In genomic region chr16:7284780-7285179, GRCh38 we compare ENCODE assay signal across 37 cellular contexts. TPM values are rescaled to one million over a fixed set of nuclear protein-coding genes. Genes with fewer than 3 reads are reported as not detected.
"Had no signal": no experiment of that assay in that cellular context is flagged by ENCODE, and none has a peak within 500 bp of the region (broad histone marks: within the 10 kb centered on the region; RNA-seq: fewer than 3 reads in every experiment).

No MANE protein-coding gene starts in this region.

- H3K36me3 ChIP-seq: adrenal gland, ascending aorta, brain microvascular endothelial cell, breast epithelium, cardiac muscle cell had no signal

- H3K27ac Mint-ChIP-seq: activated naive CD4-positive, alpha-beta T cell treated with anti-CD3 and anti-CD28 coated beads for 36 hours; activated naive CD4-positive, alpha-beta T cell treated with anti-CD3 and anti-CD28 coated beads, Interleukin-2, amount 10 ng/mL, durations not matched to agents 7 days and 5 days; activated naive CD4-positive, alpha-beta T cell treated with anti-CD3 and anti-CD28 coated beads, Interleukin-2, amount 50 U/mL, for 24 hours; activated naive CD4-positive, alpha-beta T cell treated with anti-CD3 and anti-CD28 coated beads, Interleukin-2, amount 50 U/mL, for 72 hours; activated naive CD8-positive, alpha-beta T cell; activated naive CD8-positive, alpha-beta T cell treated with anti-CD3 and anti-CD28 coated beads for 36 hours; activated naive CD8-positive, alpha-beta T cell treated with anti-CD3 and anti-CD28 coated beads, Interleukin-2, amount 10 ng/mL, durations not matched to agents 7 days and 5 days; activated naive CD8-positive, alpha-beta T cell treated with anti-CD3 and anti-CD28 coated beads, Interleukin-2, amount 50 U/mL, for 24 hours; activated T-cell treated with anti-CD3 and anti-CD28 coated beads, Interleukin-2, amount 50 U/mL, for 24 hours; activated T-cell treated with anti-CD3 and anti-CD28 coated beads, Interleukin-2, amount 50 U/mL, for 72 hours; activated T-helper 1 cell treated with anti-CD3 and anti-CD28 coated beads, Interleukin-12 subunit alpha, Interleukin-12 subunit beta, Interleukin-2, Interleukin-4 antibody, amounts not matched to agents 30 ng/mL and 10 ng/mL and 1 ng/mL, durations not matched to agents 14 hours and 24 hours and 36 hours; activated T-helper 17 cell treated with anti-CD3 and anti-CD28 coated beads, Interleukin-2, amount 50 U/mL, for 72 hours; activated T-helper 2 cell treated with anti-CD3 and anti-CD28 coated beads, Interferon-gamma antibody, Interleukin-2, Interleukin-4, amounts not matched to agents 10 μg/mL and 5 μg/mL and 100 μg/mL, durations not matched to agents 14 hours and 24 hours and 36 hours; brain had no signal

- H3K4me1 ChIP-seq: adrenal gland, ascending aorta, body of pancreas, breast epithelium had no signal

- H3K36me3 Mint-ChIP-seq: activated naive CD4-positive, alpha-beta T cell treated with anti-CD3 and anti-CD28 coated beads, Interleukin-2, amount 10 ng/mL, durations not matched to agents 7 days and 5 days; activated naive CD4-positive, alpha-beta T cell treated with anti-CD3 and anti-CD28 coated beads, Interleukin-2, amount 50 U/mL, for 24 hours; activated naive CD8-positive, alpha-beta T cell; activated naive CD8-positive, alpha-beta T cell treated with anti-CD3 and anti-CD28 coated beads for 36 hours; activated naive CD8-positive, alpha-beta T cell treated with anti-CD3 and anti-CD28 coated beads, Interleukin-2, amount 10 ng/mL, durations not matched to agents 7 days and 5 days; brain had no signal

- H3K27me3 Mint-ChIP-seq: activated naive CD4-positive, alpha-beta T cell treated with anti-CD3 and anti-CD28 coated beads, Interleukin-2, amount 10 ng/mL, durations not matched to agents 7 days and 5 days; activated naive CD4-positive, alpha-beta T cell treated with anti-CD3 and anti-CD28 coated beads, Interleukin-2, amount 50 U/mL, for 24 hours; activated naive CD8-positive, alpha-beta T cell; activated naive CD8-positive, alpha-beta T cell treated with anti-CD3 and anti-CD28 coated beads for 36 hours; activated naive CD8-positive, alpha-beta T cell treated with anti-CD3 and anti-CD28 coated beads, Interleukin-2, amount 10 ng/mL, durations not matched to agents 7 days and 5 days; activated naive CD8-positive, alpha-beta T cell treated with anti-CD3 and anti-CD28 coated beads, Interleukin-2, amount 50 U/mL, for 24 hours; activated T-cell treated with anti-CD3 and anti-CD28 coated beads, Interleukin-2, amount 50 U/mL, for 24 hours; activated T-helper 17 cell treated with anti-CD3 and anti-CD28 coated beads, Interleukin-2, amount 50 U/mL, for 72 hours; central memory CD8-positive, alpha-beta T cell had no signal

- H3K4me3 Mint-ChIP-seq: activated naive CD4-positive, alpha-beta T cell treated with anti-CD3 and anti-CD28 coated beads for 36 hours; activated naive CD4-positive, alpha-beta T cell treated with anti-CD3 and anti-CD28 coated beads, Interleukin-2, amount 10 ng/mL, durations not matched to agents 7 days and 5 days; activated naive CD4-positive, alpha-beta T cell treated with anti-CD3 and anti-CD28 coated beads, Interleukin-2, amount 50 U/mL, for 24 hours; activated naive CD8-positive, alpha-beta T cell; activated naive CD8-positive, alpha-beta T cell treated with anti-CD3 and anti-CD28 coated beads for 36 hours; activated naive CD8-positive, alpha-beta T cell treated with anti-CD3 and anti-CD28 coated beads, Interleukin-2, amount 10 ng/mL, durations not matched to agents 7 days and 5 days; activated naive CD8-positive, alpha-beta T cell treated with anti-CD3 and anti-CD28 coated beads, Interleukin-2, amount 50 U/mL, for 24 hours; activated T-cell treated with anti-CD3 and anti-CD28 coated beads, Interleukin-2, amount 50 U/mL, for 24 hours; activated T-cell treated with anti-CD3 and anti-CD28 coated beads, Interleukin-2, amount 50 U/mL, for 4 hours; activated T-cell treated with anti-CD3 and anti-CD28 coated beads, Interleukin-2, amount 50 U/mL, for 72 hours; activated T-helper 1 cell treated with anti-CD3 and anti-CD28 coated beads, Interleukin-12 subunit alpha, Interleukin-12 subunit beta, Interleukin-2, Interleukin-4 antibody, amounts not matched to agents 30 ng/mL and 10 ng/mL and 1 ng/mL, durations not matched to agents 14 hours and 24 hours and 36 hours; activated T-helper 17 cell treated with anti-CD3 and anti-CD28 coated beads, Interleukin-2, amount 50 U/mL, for 72 hours; brain; central memory CD8-positive, alpha-beta T cell had no signal

- H3K4me3 ChIP-seq: adrenal gland, ascending aorta, body of pancreas, breast epithelium, cardiac muscle cell had no signal

- H3K27me3 ChIP-seq: adrenal gland, ascending aorta, body of pancreas, brain microvascular endothelial cell, breast epithelium, cardiac muscle cell had no signal

- H3K9me3 ChIP-seq: adrenal gland, body of pancreas had no signal

- H3K27ac ChIP-seq: adrenal gland, ascending aorta, body of pancreas, brain microvascular endothelial cell, breast epithelium, cardiac muscle cell had no signal

- DNase-seq: activated effector memory CD4-positive, alpha-beta T cell treated with anti-CD3 and anti-CD28 coated beads, Interleukin-2, amount 50 U/mL, for 16 hours; activated effector memory CD4-positive, alpha-beta T cell treated with Interleukin-2 at 50 U/mL for 16 hours; activated gamma-delta T cell; activated gamma-delta T cell treated with Interleukin-2 at 50 U/mL for 16 hours; activated naive CD4-positive, alpha-beta T cell; activated naive CD4-positive, alpha-beta T cell treated with anti-CD3 and anti-CD28 coated beads for 36 hours; activated naive CD4-positive, alpha-beta T cell treated with anti-CD3 and anti-CD28 coated beads, Interleukin-2, amount 10 ng/mL, durations not matched to agents 7 days and 5 days; activated naive CD4-positive, alpha-beta T cell treated with anti-CD3 and anti-CD28 coated beads, Interleukin-2, amount 50 U/mL, for 16 hours; activated naive CD4-positive, alpha-beta T cell treated with Interleukin-2 at 50 U/mL for 16 hours; activated naive CD8-positive, alpha-beta T cell treated with anti-CD3 and anti-CD28 coated beads for 36 hours; activated naive CD8-positive, alpha-beta T cell treated with anti-CD3 and anti-CD28 coated beads, Interleukin-2, amount 10 ng/mL, durations not matched to agents 7 days and 5 days; activated naive CD8-positive, alpha-beta T cell treated with anti-CD3 and anti-CD28 coated beads, Interleukin-2, amount 50 U/mL, for 24 hours; activated T-cell treated with anti-CD3 and anti-CD28 coated beads for 4 hours; activated T-cell treated with anti-CD3 and anti-CD28 coated beads, Interleukin-2, amount 50 U/mL, for 1 hour; activated T-cell treated with anti-CD3 and anti-CD28 coated beads, Interleukin-2, amount 50 U/mL, for 24 hours; activated T-cell treated with anti-CD3 and anti-CD28 coated beads, Interleukin-2, amount 50 U/mL, for 4 hours; activated T-cell treated with anti-CD3 and anti-CD28 coated beads, Interleukin-2, amount 50 U/mL, for 48 hours; activated T-cell treated with anti-CD3 and anti-CD28 coated beads, Interleukin-2, amount 50 U/mL, for 72 hours; adrenal gland; amniotic stem cell; aorta; body of pancreas; brain microvascular endothelial cell; central memory CD4-positive, alpha-beta T cell; cerebellar nuclear complex had no signal

- ATAC-seq: activated naive CD4-positive, alpha-beta T cell treated with anti-CD3 and anti-CD28 coated beads, Interleukin-2, amount 50 U/mL, for 72 hours; activated naive CD8-positive, alpha-beta T cell treated with anti-CD3 and anti-CD28 coated beads, Interleukin-2, amount 50 U/mL, for 24 hours; activated T-cell treated with anti-CD3 and anti-CD28 coated beads, Interleukin-2, amount 50 U/mL, for 4 hours; activated T-cell treated with anti-CD3 and anti-CD28 coated beads, Interleukin-2, amount 50 U/mL, for 72 hours; activated T-helper 17 cell treated with anti-CD3 and anti-CD28 coated beads, Interleukin-2, amount 50 U/mL, for 72 hours; body of pancreas had no signal

- H3K4me1 Mint-ChIP-seq: activated naive CD4-positive, alpha-beta T cell treated with anti-CD3 and anti-CD28 coated beads, Interleukin-2, amount 10 ng/mL, durations not matched to agents 7 days and 5 days; activated naive CD4-positive, alpha-beta T cell treated with anti-CD3 and anti-CD28 coated beads, Interleukin-2, amount 50 U/mL, for 24 hours; activated naive CD8-positive, alpha-beta T cell treated with anti-CD3 and anti-CD28 coated beads for 36 hours; activated naive CD8-positive, alpha-beta T cell treated with anti-CD3 and anti-CD28 coated beads, Interleukin-2, amount 10 ng/mL, durations not matched to agents 7 days and 5 days; activated naive CD8-positive, alpha-beta T cell treated with anti-CD3 and anti-CD28 coated beads, Interleukin-2, amount 50 U/mL, for 24 hours; activated T-helper 17 cell treated with anti-CD3 and anti-CD28 coated beads, Interleukin-2, amount 50 U/mL, for 72 hours; brain; central memory CD8-positive, alpha-beta T cell had no signal

- H3K9me3 Mint-ChIP-seq: activated naive CD4-positive, alpha-beta T cell treated with anti-CD3 and anti-CD28 coated beads, Interleukin-2, amount 50 U/mL, for 24 hours had no signal

RNA-seq across cellular contexts. Expression of gene RBFOX1, which starts 47.9 kb away (rescaled TPM):
- total RNA-seq: activated naive CD4-positive, alpha-beta T cell treated with anti-CD3 and anti-CD28 coated beads for 36 hours; activated naive CD4-positive, alpha-beta T cell treated with anti-CD3 and anti-CD28 coated beads, Interleukin-2, amount 50 U/mL, for 72 hours; activated naive CD8-positive, alpha-beta T cell treated with anti-CD3 and anti-CD28 coated beads for 36 hours; activated naive CD8-positive, alpha-beta T cell treated with anti-CD3 and anti-CD28 coated beads, Interleukin-2, amount 10 ng/mL, durations not matched to agents 7 days and 5 days; activated T-cell treated with anti-CD3 and anti-CD28 coated beads, Interleukin-2, amount 50 U/mL, for 4 hours; activated T-cell treated with anti-CD3 and anti-CD28 coated beads, Interleukin-2, amount 50 U/mL, for 72 hours; activated T-helper 1 cell treated with anti-CD3 and anti-CD28 coated beads, Interleukin-12 subunit alpha, Interleukin-12 subunit beta, Interleukin-2, Interleukin-4 antibody, amounts not matched to agents 30 ng/mL and 10 ng/mL and 1 ng/mL, durations not matched to agents 14 hours and 24 hours and 36 hours; activated T-helper 17 cell treated with anti-CD3 and anti-CD28 coated beads, Interleukin-2, amount 50 U/mL, for 72 hours; activated T-helper 2 cell treated with anti-CD3 and anti-CD28 coated beads, Interferon-gamma antibody, Interleukin-2, Interleukin-4, amounts not matched to agents 10 μg/mL and 5 μg/mL and 100 μg/mL, durations not matched to agents 14 hours and 24 hours and 36 hours; aorta; ascending aorta; body of pancreas; bronchial epithelial cell had no signal
